ENCODE assay signal across 29 cellular contexts in genomic region chr19:32268381-32268780, GRCh38.
"Had no signal": no experiment of that assay in that cellular context is flagged by ENCODE, and none has a peak within 500 bp of the region (broad histone marks: within the 10 kb centered on the region; RNA-seq: fewer than 3 reads in every experiment).

No MANE protein-coding gene starts in this region.

- H3K4me1 Mint-ChIP-seq: immature natural killer cell; naive B cell; natural killer cell; stimulated activated effector memory CD8-positive, alpha-beta T cell treated with anti-CD3 and anti-CD28 coated beads, Interleukin-12 subunit alpha, Interleukin-12 subunit beta, amount 100 ng/mL, for 72 hours had no signal

- H3K36me3 ChIP-seq: left ventricle myocardium inferior, neural progenitor cell, neutrophil, ovary, right atrium auricular region, right lobe of liver, suprapubic skin, thoracic aorta, tibial artery, upper lobe of right lung had no signal

- H3K9me3 Mint-ChIP-seq: immature natural killer cell; natural killer cell; neural progenitor cell; stimulated activated effector memory CD8-positive, alpha-beta T cell treated with anti-CD3 and anti-CD28 coated beads, Interleukin-12 subunit alpha, Interleukin-12 subunit beta, amount 100 ng/mL, for 72 hours had no signal

- H3K4me1 ChIP-seq: left ventricle myocardium inferior, right atrium auricular region, right lobe of liver, tibial artery, upper lobe of right lung had no signal

- H3K27ac ChIP-seq: left ventricle myocardium inferior, neural progenitor cell, neutrophil, ovary, right atrium auricular region, right lobe of liver, skin epidermis, suprapubic skin, thoracic aorta, tibial artery, upper lobe of right lung had no signal

- H2AFZ ChIP-seq: neural progenitor cell had no signal

- H3K27me3 ChIP-seq: neural progenitor cell, ovary, right atrium auricular region, right lobe of liver, suprapubic skin, upper lobe of right lung had no signal

- H3K36me3 Mint-ChIP-seq: immature natural killer cell; mesothelial cell of epicardium; neural progenitor cell; stimulated activated effector memory CD8-positive, alpha-beta T cell treated with anti-CD3 and anti-CD28 coated beads, Interleukin-12 subunit alpha, Interleukin-12 subunit beta, amount 100 ng/mL, for 72 hours had no signal

- H3K4me3 ChIP-seq: left ventricle myocardium inferior, lung, neural progenitor cell, ovary, right atrium auricular region, right lobe of liver, skin epidermis, suprapubic skin, thoracic aorta, tibial artery, upper lobe of right lung had no signal

- ATAC-seq: natural killer cell; right lobe of liver; stimulated activated effector memory CD8-positive, alpha-beta T cell treated with anti-CD3 and anti-CD28 coated beads, Interleukin-12 subunit alpha, Interleukin-12 subunit beta, amount 100 ng/mL, for 72 hours; upper lobe of right lung had no signal

- H3K27ac Mint-ChIP-seq: immature natural killer cell; mesothelial cell of epicardium; natural killer cell; nephron progenitor cell; neural progenitor cell; progenitor cell of endocrine pancreas; stimulated activated effector memory CD8-positive, alpha-beta T cell treated with anti-CD3 and anti-CD28 coated beads, Interleukin-12 subunit alpha, Interleukin-12 subunit beta, amount 100 ng/mL, for 72 hours; stimulated activated naive CD8-positive, alpha-beta T cell treated with anti-CD3 and anti-CD28 coated beads, Interleukin-15, Interleukin-2, amounts not matched to agents 100 ng/mL and 50 ng/mL, for 24 hours had no signal

- DNase-seq: hypothalamus; immature natural killer cell; kidney; left ventricle myocardium inferior; mesendoderm; naive B cell; natural killer cell; nephron progenitor cell; occipital lobe; ovary; right lobe of liver; stimulated activated CD4-positive, alpha-beta T cell treated with anti-CD3 and anti-CD28 coated beads, Interleukin-12 subunit alpha, Interleukin-12 subunit beta, amount 100 ng/mL, for 4 hours; stimulated activated CD4-positive, alpha-beta T cell treated with anti-CD3 and anti-CD28 coated beads, Interleukin-15, amount 100 ng/mL, for 24 hours; stimulated activated CD4-positive, alpha-beta T cell treated with anti-CD3 and anti-CD28 coated beads, Interleukin-4, amount 100 ng/mL, for 24 hours; stimulated activated naive CD4-positive, alpha-beta T cell; tibial artery; trophoblast cell; upper lobe of right lung had no signal

- H3K4me2 ChIP-seq: neural progenitor cell had no signal

- H3K9me3 ChIP-seq: neutrophil, right atrium auricular region, right lobe of liver, suprapubic skin, thoracic aorta, tibial artery, upper lobe of right lung had no signal

- H3K4me3 Mint-ChIP-seq: immature natural killer cell; mesothelial cell of epicardium; naive B cell; natural killer cell; nephron progenitor cell; neural progenitor cell; stimulated activated effector memory CD8-positive, alpha-beta T cell treated with anti-CD3 and anti-CD28 coated beads, Interleukin-12 subunit alpha, Interleukin-12 subunit beta, amount 100 ng/mL, for 72 hours; stimulated activated naive CD8-positive, alpha-beta T cell treated with anti-CD3 and anti-CD28 coated beads, Interleukin-15, Interleukin-2, amounts not matched to agents 100 ng/mL and 50 ng/mL, for 24 hours had no signal
